Comparison of ENCODE assay signal across 8 cellular contexts in genomic region chr17:49035470-49036269, GRCh38. TPM values are rescaled to one million over a fixed set of nuclear protein-coding genes. Genes with fewer than 3 reads are reported as not detected.
A peak's percentile ranks its signal among the peaks of the same experiment; 100 is the strongest.
DNase-seq lines count a peak whose midpoint lies in the region; ATAC-seq and TF ChIP-seq lines count a peak whose summit lies in the region.

No MANE protein-coding gene starts in this region.

- no peaks in the 10 kb centered on the region for H3K9me3 Mint-ChIP-seq in activated CD8-positive, alpha-beta T cell treated with anti-CD3 and anti-CD28 coated beads for 36 hours

- no peak overlapping the region for H3K4me3 Mint-ChIP-seq in activated CD8-positive, alpha-beta T cell treated with anti-CD3 and anti-CD28 coated beads for 36 hours

- H3K4me1 Mint-ChIP-seq in activated CD8-positive, alpha-beta T cell treated with anti-CD3 and anti-CD28 coated beads for 36 hours (ENCODE audit: low read depth), result no peaks in the 10 kb centered on the region

- intact Hi-C loops in activated CD8-positive, alpha-beta T cell treated with anti-CD3 and anti-CD28 coated beads for 36 hours (cut with micrococcal nuclease), result loop anchor here (10.0 kb wide), 3 partner anchors 71 to 361 kb away; partner anchors contain the start of gene GIP

- no peaks in the 10 kb centered on the region for H3K27me3 Mint-ChIP-seq in activated CD8-positive, alpha-beta T cell treated with anti-CD3 and anti-CD28 coated beads for 36 hours

- ATAC-seq in activated CD8-positive, alpha-beta T cell treated with anti-CD3 and anti-CD28 coated beads for 36 hours, result peak; percentile 41
- no peak for ATAC-seq in HG02763 (IDR thresholded peaks at IDR 0.05; ENCODE audit: unreplicated experiment)
- no peak for ATAC-seq in HG02884 (IDR thresholded peaks at IDR 0.05; ENCODE audit: unreplicated experiment)

- DNase-seq in DMS153 treated with DMSO at 0.1 percent for 48 hours (lab: John Stamatoyannopoulos, UW; ENCODE audit: unreplicated experiment) (peak; percentile 14), DMS153 (lab: John Stamatoyannopoulos, UW) (no peak), NAMALWA (ENCODE audit: low spot score) (peak; percentile 56), foreskin melanocyte (peak; percentile 54), retinal pigment epithelial cell (ENCODE audit: low read depth) (no peak)
- peak; percentile 63 for DNase-seq in activated CD8-positive, alpha-beta T cell treated with anti-CD3 and anti-CD28 coated beads for 36 hours

- CTCF ChIA-PET in activated CD8-positive, alpha-beta T cell treated with anti-CD3 and anti-CD28 coated beads for 36 hours (lab: Charles Lee), result interaction anchor here (0.5 to 2.3 kb wide), 13 partner anchors 9 to 372 kb away, joined by 3 to 9 read pairs (median 3); no protein-coding TSS in a partner anchor

- no peak overlapping the region for H3K4me3 ChIP-seq in retinal pigment epithelial cell (ENCODE audit: low read length)

- no peaks in the 10 kb centered on the region for H3K36me3 Mint-ChIP-seq in activated CD8-positive, alpha-beta T cell treated with anti-CD3 and anti-CD28 coated beads for 36 hours (ENCODE audit: low read depth)

- POLR2A ChIA-PET in activated CD8-positive, alpha-beta T cell treated with anti-CD3 and anti-CD28 coated beads for 36 hours (lab: Charles Lee), result no interaction called here

- peak; percentile 79 for TF ChIP-seq CTCF in activated CD8-positive, alpha-beta T cell treated with anti-CD3 and anti-CD28 coated beads for 36 hours (IDR thresholded peaks at IDR 0.05)
- TF ChIP-seq CTCF in retinal pigment epithelial cell (conservative IDR thresholded peaks at IDR 0.05; ENCODE audit: low read depth, low read length), result peak; percentile 86

- no peak overlapping the region for H3K27ac Mint-ChIP-seq in activated CD8-positive, alpha-beta T cell treated with anti-CD3 and anti-CD28 coated beads for 36 hours

RNA-seq across cellular contexts. Expression of gene IGF2BP1, which starts 38.5 kb away (rescaled TPM):
- total RNA-seq in activated CD8-positive, alpha-beta T cell treated with anti-CD3 and anti-CD28 coated beads for 36 hours, result under 1 TPM; 0.18 to 0.51 TPM

Comparison
In these comparisons a context has a peak if more than half of its experiments do, and no peak if none do; other contexts are left out.
1. DNase-seq: peak in DMS153 treated with DMSO at 0.1 percent for 48 hours (single experiment), NAMALWA (single experiment), activated CD8-positive, alpha-beta T cell treated with anti-CD3 and anti-CD28 coated beads for 36 hours (single experiment) and foreskin melanocyte (single experiment); none in DMS153 (single experiment) and retinal pigment epithelial cell (single experiment).